Comparison of ENCODE assay signal across 11 cellular contexts in the genomic region with DNA sequence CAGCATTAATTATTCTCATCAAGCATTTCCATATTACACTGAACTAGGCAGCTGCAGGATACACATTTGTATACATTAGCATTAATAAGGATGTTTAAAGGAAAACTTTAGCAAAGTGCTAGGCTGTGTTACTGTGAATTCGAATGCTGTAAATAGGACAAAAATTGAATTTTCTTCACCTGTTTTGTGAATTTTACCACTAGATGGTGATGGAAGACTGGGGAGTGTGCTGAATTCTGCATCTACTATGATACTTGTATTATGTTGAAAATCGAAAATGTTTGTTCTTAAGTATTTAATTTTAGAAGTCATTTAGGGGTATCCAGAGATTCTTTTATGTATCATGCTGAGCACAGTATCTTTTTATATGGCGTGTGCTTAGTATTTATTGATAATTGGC. TPM values are rescaled to one million over a fixed set of nuclear protein-coding genes. Genes with fewer than 3 reads are reported as not detected.
DNase-seq lines count a peak whose midpoint lies in the region; FAIRE-seq and TF ChIP-seq lines count a peak whose summit lies in the region.
"Had no signal": no experiment of that assay in that cellular context is flagged by ENCODE, and none has a peak within 500 bp of the region (broad histone marks: within the 10 kb centered on the region; RNA-seq: fewer than 3 reads in every experiment).

No MANE protein-coding gene starts in this region.

- no peak overlapping the region for H3K27ac Mint-ChIP-seq in CD4-positive, alpha-beta memory T cell

- DNase-seq in NCI-H2171 treated with DMSO at 0.1 percent for 48 hours (lab: John Stamatoyannopoulos, UW) (peak; percentile 36), NCI-H2171 (lab: John Stamatoyannopoulos, UW) (no peak), NCI-H69 (lab: John Stamatoyannopoulos, UW) (peak; percentile 4), skeletal muscle cell (ENCODE audit: low read depth) (peak; percentile 14), GM10266 (ENCODE audit: extremely low spot score) (no peak), NCI-H1436 (lab: John Stamatoyannopoulos, UW) (no peak)
- no peak for DNase-seq in CD4-positive, alpha-beta memory T cell
- DNase-seq: pancreas, thyroid gland had no signal

- CTCF ChIA-PET in CD4-positive, alpha-beta memory T cell (lab: Charles Lee; ENCODE audit: partially characterized antibody), result interaction anchor here (3.0 kb wide), 1 partner anchor 123 kb away, joined by 15 read pairs; no protein-coding TSS in a partner anchor

- H3K27me3 Mint-ChIP-seq in CD4-positive, alpha-beta memory T cell, result peaks cover 2 to 9% of the 10 kb centered on the region in 2 donors

- no peak overlapping the region for H3K4me3 ChIP-seq in skeletal muscle cell (ENCODE audit: low read depth, low read length)
- no peak overlapping the region for H3K4me3 ChIP-seq in CD4-positive, alpha-beta memory T cell (ENCODE audit: low read length in 2 of 2)
- H3K4me3 ChIP-seq: BLaER1, pancreas, thyroid gland had no signal

- no peaks in the 10 kb centered on the region for H3K9me3 ChIP-seq in CD4-positive, alpha-beta memory T cell (ENCODE audit: control insufficient read depth in 1 of 2, low read length in 2 of 2)
- H3K9me3 ChIP-seq: BLaER1, pancreas, thyroid gland had no signal

- FAIRE-seq in endometrium (lab: Jason Lieb, UNC), result peak; percentile 39

- intact Hi-C loops in CD4-positive, alpha-beta memory T cell (cut with micrococcal nuclease), result loop anchor here (5.0 kb wide), 1 partner anchor 37 kb away; the partner anchor contains the start of gene P2RY13

- POLR2A ChIA-PET in CD4-positive, alpha-beta memory T cell (lab: Charles Lee; ENCODE audit: partially characterized antibody), result no interaction called here

- H3K9me3 Mint-ChIP-seq in CD4-positive, alpha-beta memory T cell, result peaks cover 0 to 3% (median 0%) of the 10 kb centered on the region in 8 donors

- no peaks in the 10 kb centered on the region for H3K27me3 ChIP-seq in CD4-positive, alpha-beta memory T cell (ENCODE audit: insufficient read depth, low read length)
- H3K27me3 ChIP-seq: BLaER1, pancreas, thyroid gland had no signal

- H3K36me3 ChIP-seq in CD4-positive, alpha-beta memory T cell (ENCODE audit: insufficient read depth, low read length), result no peaks in the 10 kb centered on the region
- H3K36me3 ChIP-seq: BLaER1, pancreas, thyroid gland had no signal

- no peak overlapping the region for H3K4me3 Mint-ChIP-seq in CD4-positive, alpha-beta memory T cell

- no peaks in the 10 kb centered on the region for H3K36me3 Mint-ChIP-seq in CD4-positive, alpha-beta memory T cell

- no peak for TF ChIP-seq CTCF in GM10266 (IDR thresholded peaks at IDR 0.05; ENCODE audit: control insufficient read depth, insufficient read depth, low read depth, missing control alignments)

- H3K27ac ChIP-seq in CD4-positive, alpha-beta memory T cell (ENCODE audit: low read depth, low read length), result no peak overlapping the region
- H3K27ac ChIP-seq: BLaER1, pancreas, thyroid gland had no signal

- no peaks in the 10 kb centered on the region for H3K4me1 Mint-ChIP-seq in CD4-positive, alpha-beta memory T cell

- H3K4me1 ChIP-seq in CD4-positive, alpha-beta memory T cell (ENCODE audit: insufficient read depth, low read length), result no peaks in the 10 kb centered on the region
- H3K4me1 ChIP-seq: BLaER1, pancreas, thyroid gland had no signal

RNA-seq across cellular contexts. Expression of gene P2RY14, which starts 12.3 kb away (rescaled TPM):
- 1 to 10 TPM in 1 of 2 experiments, under 1 TPM in 1; 0.94 to 1.3 TPM for total RNA-seq in CD4-positive, alpha-beta memory T cell
- 1 to 10 TPM in 1 of 2 donors, under 1 TPM in 1; 0.36 to 1.2 TPM for polyA plus RNA-seq in CD4-positive, alpha-beta memory T cell

RNA-seq across cellular contexts. Expression of gene GPR87, which starts 25.9 kb away (rescaled TPM):
- not detected for total RNA-seq in CD4-positive, alpha-beta memory T cell
- not detected for polyA plus RNA-seq in CD4-positive, alpha-beta memory T cell
- total RNA-seq: pancreas, thyroid gland had no signal
- polyA plus RNA-seq: pancreas had no signal

RNA-seq across cellular contexts. Expression of gene P2RY13, which starts 38.7 kb away (rescaled TPM):
- total RNA-seq in CD4-positive, alpha-beta memory T cell, result not detected
- not detected for polyA plus RNA-seq in CD4-positive, alpha-beta memory T cell

Comparison
In these comparisons a context has a peak if more than half of its experiments do, and no peak if none do; other contexts are left out.
1. DNase-seq: peak in NCI-H2171 treated with DMSO at 0.1 percent for 48 hours (single experiment), NCI-H69 (single experiment) and skeletal muscle cell (single experiment); none in NCI-H2171 (single experiment), GM10266 (single experiment), NCI-H1436 (single experiment) and CD4-positive, alpha-beta memory T cell (0 of 5).